ENCODE assay signal across 25 cellular contexts in the genomic region with DNA sequence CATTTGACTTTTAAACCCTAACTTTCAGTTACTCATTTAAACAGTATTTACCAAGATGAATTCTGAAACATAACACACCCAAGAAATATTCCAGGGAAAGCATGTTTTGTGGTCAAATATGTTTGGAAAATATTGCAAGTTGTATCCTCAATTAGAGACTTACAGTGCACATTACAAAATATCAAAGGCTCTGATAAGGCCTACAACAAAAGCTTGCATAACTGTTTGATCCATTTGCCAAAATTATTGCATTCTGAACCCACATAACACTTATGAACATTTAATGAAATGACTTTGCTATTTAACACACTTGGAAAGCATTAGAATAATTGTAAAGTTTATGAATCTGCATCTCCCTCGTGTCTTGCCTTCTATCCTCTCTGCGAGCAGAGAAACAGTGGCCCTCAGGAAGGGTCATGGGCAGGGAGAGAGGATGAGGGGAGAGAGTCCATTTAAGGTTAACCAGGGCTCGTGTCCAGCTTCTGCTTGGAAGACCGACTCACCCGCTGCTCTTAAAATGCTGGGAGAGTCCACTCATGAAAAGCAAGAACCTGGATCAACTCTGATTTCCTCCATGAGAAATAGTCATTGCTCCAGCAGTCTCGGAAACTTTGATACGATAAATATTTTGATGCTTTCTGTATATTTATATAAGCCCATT.
"Had no signal": no experiment of that assay in that cellular context is flagged by ENCODE, and none has a peak within 500 bp of the region (broad histone marks: within the 10 kb centered on the region; RNA-seq: fewer than 3 reads in every experiment).

No MANE protein-coding gene starts in this region.

- H3K9me3 ChIP-seq: gastrocnemius medialis, upper lobe of right lung, vagina had no signal

- H3K4me3 Mint-ChIP-seq: effector memory CD8-positive, alpha-beta T cell; memory B cell; natural killer cell treated with Interleukin-12 subunit alpha and Interleukin-12 subunit beta and Interleukin-15 and Interleukin-18, amount 100 ng/mL, for 72 hours; neural crest cell; stimulated activated memory B cell treated with anti-CD40 and anti-IgM and Interleukin-4, amounts not matched to agents 10 μg/mL and 1 μg/mL and 100 μg/mL, for 72 hours had no signal

- H3K4me1 Mint-ChIP-seq: naive B cell had no signal

- FAIRE-seq: endometrium, keratinocyte had no signal

- ATAC-seq: effector memory CD8-positive, alpha-beta T cell; gastrocnemius medialis; left lobe of liver; natural killer cell treated with Interleukin-12 subunit alpha and Interleukin-12 subunit beta and Interleukin-15 and Interleukin-18, amount 100 ng/mL, for 72 hours; psoas muscle; right cardiac atrium; stimulated activated memory B cell treated with anti-CD40 and anti-IgM and Interleukin-4, amounts not matched to agents 10 μg/mL and 1 μg/mL and 100 μg/mL, for 72 hours; stimulated activated naive CD8-positive, alpha-beta T cell treated with anti-CD3 and anti-CD28 coated beads, Interleukin-15, Interleukin-2, amounts not matched to agents 100 U/mL and 50 U/mL, for 24 hours; upper lobe of right lung had no signal

- DNase-seq: effector memory CD8-positive, alpha-beta T cell; foreskin fibroblast; gastrocnemius medialis; naive B cell; posterior cingulate gyrus; psoas muscle; right cardiac atrium; spleen; stimulated activated CD4-positive, alpha-beta T cell treated with anti-CD3 and anti-CD28 coated beads, Interleukin-4, amount 100 ng/mL, for 4 hours; stimulated activated naive CD8-positive, alpha-beta T cell treated with anti-CD3 and anti-CD28 coated beads, Interleukin-15, Interleukin-2, amounts not matched to agents 100 U/mL and 50 U/mL, for 24 hours; upper lobe of right lung had no signal

- H3K9me3 Mint-ChIP-seq: effector memory CD8-positive, alpha-beta T cell; memory B cell; natural killer cell treated with Interleukin-12 subunit alpha and Interleukin-12 subunit beta and Interleukin-15 and Interleukin-18, amount 100 ng/mL, for 72 hours had no signal

- H3K27ac ChIP-seq: coronary artery, gastrocnemius medialis, neutrophil, psoas muscle, skin epidermis, spleen, thoracic aorta, upper lobe of right lung, vagina had no signal

- H3K27ac Mint-ChIP-seq: effector memory CD8-positive, alpha-beta T cell; memory B cell; naive B cell; natural killer cell treated with Interleukin-12 subunit alpha and Interleukin-12 subunit beta and Interleukin-15 and Interleukin-18, amount 100 ng/mL, for 72 hours; stimulated activated memory B cell treated with anti-CD40 and anti-IgM and Interleukin-4, amounts not matched to agents 10 μg/mL and 1 μg/mL and 100 μg/mL, for 72 hours had no signal

- H3K4me1 ChIP-seq: gastrocnemius medialis, psoas muscle, vagina had no signal

- H3K27me3 ChIP-seq: gastrocnemius medialis, tibial nerve, upper lobe of right lung, vagina had no signal

- H3K36me3 ChIP-seq: gastrocnemius medialis, neutrophil, spleen, thoracic aorta, tibial nerve, upper lobe of right lung, vagina had no signal

- H3K4me3 ChIP-seq: coronary artery, gastrocnemius medialis, lung, psoas muscle, skin epidermis, spleen, thoracic aorta, tibial nerve, upper lobe of right lung, vagina had no signal

- H3K36me3 Mint-ChIP-seq: memory B cell; stimulated activated memory B cell treated with anti-CD40 and anti-IgM and Interleukin-4, amounts not matched to agents 10 μg/mL and 1 μg/mL and 100 μg/mL, for 72 hours had no signal
